ENCODE assay signal across 1 cellular context in the genomic region with DNA sequence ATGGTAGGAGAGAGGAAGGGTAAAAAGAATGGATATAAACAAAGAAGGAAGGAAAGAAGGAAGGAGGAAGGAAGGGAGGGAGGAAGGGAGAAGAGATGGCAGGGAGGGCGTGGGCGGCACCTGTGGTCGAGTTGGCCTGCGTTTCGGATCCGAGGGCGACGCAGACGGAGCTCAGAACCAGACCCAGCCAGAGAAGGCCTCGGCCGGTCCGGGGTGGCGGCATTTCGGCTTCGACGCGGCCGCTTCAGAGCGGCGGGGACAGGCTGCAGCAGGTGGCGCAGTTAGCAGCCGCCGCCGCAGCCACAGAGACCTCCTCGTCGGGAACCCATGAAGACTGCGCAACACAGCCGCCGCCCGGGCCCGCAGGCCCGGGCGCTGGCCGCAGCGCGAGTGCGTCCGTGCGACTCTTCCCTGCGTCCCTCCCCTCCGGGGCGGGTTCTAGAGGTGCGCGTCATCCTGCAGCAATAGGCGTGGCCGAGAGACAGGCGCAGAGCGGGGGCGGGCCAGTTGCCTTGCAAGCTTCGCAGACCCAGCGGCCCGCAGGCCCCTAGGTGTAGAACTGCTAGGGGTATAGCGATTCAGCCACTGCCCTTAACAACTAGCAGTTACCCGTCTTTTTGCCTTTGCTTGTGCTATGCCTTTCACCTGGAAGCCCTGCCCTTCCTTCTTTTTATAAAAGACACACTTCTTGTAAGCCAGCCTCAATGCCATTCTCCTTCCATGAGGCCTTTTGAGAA.
A peak's percentile ranks its signal among the peaks of the same experiment; 100 is the strongest.
TF ChIP-seq lines count a peak whose summit lies in the region.

A gene with protein sequence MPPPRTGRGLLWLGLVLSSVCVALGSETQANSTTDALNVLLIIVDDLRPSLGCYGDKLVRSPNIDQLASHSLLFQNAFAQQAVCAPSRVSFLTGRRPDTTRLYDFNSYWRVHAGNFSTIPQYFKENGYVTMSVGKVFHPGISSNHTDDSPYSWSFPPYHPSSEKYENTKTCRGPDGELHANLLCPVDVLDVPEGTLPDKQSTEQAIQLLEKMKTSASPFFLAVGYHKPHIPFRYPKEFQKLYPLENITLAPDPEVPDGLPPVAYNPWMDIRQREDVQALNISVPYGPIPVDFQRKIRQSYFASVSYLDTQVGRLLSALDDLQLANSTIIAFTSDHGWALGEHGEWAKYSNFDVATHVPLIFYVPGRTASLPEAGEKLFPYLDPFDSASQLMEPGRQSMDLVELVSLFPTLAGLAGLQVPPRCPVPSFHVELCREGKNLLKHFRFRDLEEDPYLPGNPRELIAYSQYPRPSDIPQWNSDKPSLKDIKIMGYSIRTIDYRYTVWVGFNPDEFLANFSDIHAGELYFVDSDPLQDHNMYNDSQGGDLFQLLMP (minus strand): TSS at position 392 of the 737 bp plus-strand sequence. CDS start 169 bp downstream, at position 223.

TF ChIP-seq in K562, 482 proteins besides CTCF, POLR2A, EP300 and RAD21 (continued from another document and continues in another):
- peak; percentile 41; the same call in 1 of the 2 replicates for TF ChIP-seq ZNF24 (IDR thresholded peaks at IDR 0.05)
- no peak for TF ChIP-seq POLR2AphosphoS2 (IDR thresholded peaks at IDR 0.05; ENCODE audit: low read length)
- TF ChIP-seq STAG1 (CRISPR knock-in tag; IDR thresholded peaks at IDR 0.05; ENCODE audit: borderline replicate concordance) = no peak
- no peak for TF ChIP-seq STAT5B (CRISPR knock-in tag; IDR thresholded peaks at IDR 0.05)
- peak; percentile 78 for TF ChIP-seq POLR2H (tag; IDR thresholded peaks at IDR 0.05; ENCODE audit: low read depth)
- peak; percentile 91 for TF ChIP-seq PHF8 (IDR thresholded peaks at IDR 0.05; ENCODE audit: borderline replicate concordance, low read length)
- TF ChIP-seq, protein P1, sequence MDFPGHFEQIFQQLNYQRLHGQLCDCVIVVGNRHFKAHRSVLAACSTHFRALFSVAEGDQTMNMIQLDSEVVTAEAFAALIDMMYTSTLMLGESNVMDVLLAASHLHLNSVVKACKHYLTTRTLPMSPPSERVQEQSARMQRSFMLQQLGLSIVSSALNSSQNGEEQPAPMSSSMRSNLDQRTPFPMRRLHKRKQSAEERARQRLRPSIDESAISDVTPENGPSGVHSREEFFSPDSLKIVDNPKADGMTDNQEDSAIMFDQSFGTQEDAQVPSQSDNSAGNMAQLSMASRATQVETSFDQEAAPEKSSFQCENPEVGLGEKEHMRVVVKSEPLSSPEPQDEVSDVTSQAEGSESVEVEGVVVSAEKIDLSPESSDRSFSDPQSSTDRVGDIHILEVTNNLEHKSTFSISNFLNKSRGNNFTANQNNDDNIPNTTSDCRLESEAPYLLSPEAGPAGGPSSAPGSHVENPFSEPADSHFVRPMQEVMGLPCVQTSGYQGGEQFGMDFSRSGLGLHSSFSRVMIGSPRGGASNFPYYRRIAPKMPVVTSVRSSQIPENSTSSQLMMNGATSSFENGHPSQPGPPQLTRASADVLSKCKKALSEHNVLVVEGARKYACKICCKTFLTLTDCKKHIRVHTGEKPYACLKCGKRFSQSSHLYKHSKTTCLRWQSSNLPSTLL (IDR thresholded peaks at IDR 0.05) = no peak
- TF ChIP-seq HNRNPUL1 (IDR thresholded peaks at IDR 0.05; ENCODE audit: low read length) = no peak
- TF ChIP-seq KAT7 (CRISPR knock-in tag; IDR thresholded peaks at IDR 0.05; ENCODE audit: borderline replicate concordance) = no peak
- TF ChIP-seq, protein P2, sequence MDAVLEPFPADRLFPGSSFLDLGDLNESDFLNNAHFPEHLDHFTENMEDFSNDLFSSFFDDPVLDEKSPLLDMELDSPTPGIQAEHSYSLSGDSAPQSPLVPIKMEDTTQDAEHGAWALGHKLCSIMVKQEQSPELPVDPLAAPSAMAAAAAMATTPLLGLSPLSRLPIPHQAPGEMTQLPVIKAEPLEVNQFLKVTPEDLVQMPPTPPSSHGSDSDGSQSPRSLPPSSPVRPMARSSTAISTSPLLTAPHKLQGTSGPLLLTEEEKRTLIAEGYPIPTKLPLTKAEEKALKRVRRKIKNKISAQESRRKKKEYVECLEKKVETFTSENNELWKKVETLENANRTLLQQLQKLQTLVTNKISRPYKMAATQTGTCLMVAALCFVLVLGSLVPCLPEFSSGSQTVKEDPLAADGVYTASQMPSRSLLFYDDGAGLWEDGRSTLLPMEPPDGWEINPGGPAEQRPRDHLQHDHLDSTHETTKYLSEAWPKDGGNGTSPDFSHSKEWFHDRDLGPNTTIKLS (IDR thresholded peaks at IDR 0.05; ENCODE audit: borderline replicate concordance, low read depth) = no peak
- TF ChIP-seq PURB (CRISPR knock-in tag; IDR thresholded peaks at IDR 0.05; ENCODE audit: low read depth) = no peak
- TF ChIP-seq CBFB (CRISPR knock-in tag; IDR thresholded peaks at IDR 0.05) = no peak
- TF ChIP-seq, protein P3, sequence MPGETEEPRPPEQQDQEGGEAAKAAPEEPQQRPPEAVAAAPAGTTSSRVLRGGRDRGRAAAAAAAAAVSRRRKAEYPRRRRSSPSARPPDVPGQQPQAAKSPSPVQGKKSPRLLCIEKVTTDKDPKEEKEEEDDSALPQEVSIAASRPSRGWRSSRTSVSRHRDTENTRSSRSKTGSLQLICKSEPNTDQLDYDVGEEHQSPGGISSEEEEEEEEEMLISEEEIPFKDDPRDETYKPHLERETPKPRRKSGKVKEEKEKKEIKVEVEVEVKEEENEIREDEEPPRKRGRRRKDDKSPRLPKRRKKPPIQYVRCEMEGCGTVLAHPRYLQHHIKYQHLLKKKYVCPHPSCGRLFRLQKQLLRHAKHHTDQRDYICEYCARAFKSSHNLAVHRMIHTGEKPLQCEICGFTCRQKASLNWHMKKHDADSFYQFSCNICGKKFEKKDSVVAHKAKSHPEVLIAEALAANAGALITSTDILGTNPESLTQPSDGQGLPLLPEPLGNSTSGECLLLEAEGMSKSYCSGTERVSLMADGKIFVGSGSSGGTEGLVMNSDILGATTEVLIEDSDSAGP (CRISPR knock-in tag; IDR thresholded peaks at IDR 0.05) = no peak
- TF ChIP-seq ZNF77 (CRISPR knock-in tag; IDR thresholded peaks at IDR 0.05) = no peak
- no peak for TF ChIP-seq ZNF830 (CRISPR knock-in tag; IDR thresholded peaks at IDR 0.05)
- no peak for TF ChIP-seq ZNF217 (CRISPR knock-in tag; IDR thresholded peaks at IDR 0.05)
- TF ChIP-seq, protein P4, sequence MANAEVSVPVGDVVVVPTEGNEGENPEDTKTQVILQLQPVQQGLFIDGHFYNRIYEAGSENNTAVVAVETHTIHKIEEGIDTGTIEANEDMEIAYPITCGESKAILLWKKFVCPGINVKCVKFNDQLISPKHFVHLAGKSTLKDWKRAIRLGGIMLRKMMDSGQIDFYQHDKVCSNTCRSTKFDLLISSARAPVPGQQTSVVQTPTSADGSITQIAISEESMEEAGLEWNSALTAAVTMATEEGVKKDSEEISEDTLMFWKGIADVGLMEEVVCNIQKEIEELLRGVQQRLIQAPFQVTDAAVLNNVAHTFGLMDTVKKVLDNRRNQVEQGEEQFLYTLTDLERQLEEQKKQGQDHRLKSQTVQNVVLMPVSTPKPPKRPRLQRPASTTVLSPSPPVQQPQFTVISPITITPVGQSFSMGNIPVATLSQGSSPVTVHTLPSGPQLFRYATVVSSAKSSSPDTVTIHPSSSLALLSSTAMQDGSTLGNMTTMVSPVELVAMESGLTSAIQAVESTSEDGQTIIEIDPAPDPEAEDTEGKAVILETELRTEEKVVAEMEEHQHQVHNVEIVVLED (CRISPR knock-in tag; IDR thresholded peaks at IDR 0.05) = peak; percentile 60
- no peak for TF ChIP-seq GTF2A2 (tag; IDR thresholded peaks at IDR 0.05)
- TF ChIP-seq STAT5A (IDR thresholded peaks at IDR 0.05; ENCODE audit: borderline replicate concordance, low read length) = no peak
- peak; percentile 49; the same call in 1 of the 2 replicates for TF ChIP-seq TAF7 (tag; IDR thresholded peaks at IDR 0.05)
- TF ChIP-seq ETS2 (tag; IDR thresholded peaks at IDR 0.05; ENCODE audit: borderline replicate concordance, poor library complexity, severe bottlenecking) = no peak
- peak; percentile 60 for TF ChIP-seq RB1 (IDR thresholded peaks at IDR 0.05; ENCODE audit: low read depth)
- no peak for TF ChIP-seq CHD4 (IDR thresholded peaks at IDR 0.05; ENCODE audit: insufficient read depth, insufficient replicate concordance, low read depth, low read length, poor library complexity, severe bottlenecking)
- TF ChIP-seq SP1 (CRISPR knock-in tag; IDR thresholded peaks at IDR 0.05) = peak; percentile 17; the same call in 1 of the 2 replicates
- no peak for TF ChIP-seq WHSC1 (IDR thresholded peaks at IDR 0.05; ENCODE audit: low read length)
- TF ChIP-seq EGR1 (conservative IDR thresholded peaks at IDR 0.05) = peak; percentile 83
- TF ChIP-seq CTBP1 (IDR thresholded peaks at IDR 0.05; ENCODE audit: borderline replicate concordance) = peak; percentile 41; the same call in 1 of the 2 replicates
- TF ChIP-seq MEF2A (IDR thresholded peaks at IDR 0.05; ENCODE audit: control insufficient read depth, low read depth, low read length) = no peak
- TF ChIP-seq TEAD4 (IDR thresholded peaks at IDR 0.05; ENCODE audit: low read length) = no peak
- TF ChIP-seq TEAD4 (CRISPR knock-in tag; IDR thresholded peaks at IDR 0.05; ENCODE audit: borderline replicate concordance) = no peak
- TF ChIP-seq POLR2AphosphoS5 (IDR thresholded peaks at IDR 0.05; ENCODE audit: control insufficient read depth, insufficient read depth, low read depth, low read length) = peak; percentile 60
- no peak for TF ChIP-seq MXI1 (IDR thresholded peaks at IDR 0.05; ENCODE audit: low read depth, low read length)
- no peak for TF ChIP-seq DNMT1 (IDR thresholded peaks at IDR 0.05)
- no peak for TF ChIP-seq U2AF1 (optimal IDR thresholded peaks at IDR 0.05; ENCODE audit: low read depth, low read length)
- TF ChIP-seq, protein P5, sequence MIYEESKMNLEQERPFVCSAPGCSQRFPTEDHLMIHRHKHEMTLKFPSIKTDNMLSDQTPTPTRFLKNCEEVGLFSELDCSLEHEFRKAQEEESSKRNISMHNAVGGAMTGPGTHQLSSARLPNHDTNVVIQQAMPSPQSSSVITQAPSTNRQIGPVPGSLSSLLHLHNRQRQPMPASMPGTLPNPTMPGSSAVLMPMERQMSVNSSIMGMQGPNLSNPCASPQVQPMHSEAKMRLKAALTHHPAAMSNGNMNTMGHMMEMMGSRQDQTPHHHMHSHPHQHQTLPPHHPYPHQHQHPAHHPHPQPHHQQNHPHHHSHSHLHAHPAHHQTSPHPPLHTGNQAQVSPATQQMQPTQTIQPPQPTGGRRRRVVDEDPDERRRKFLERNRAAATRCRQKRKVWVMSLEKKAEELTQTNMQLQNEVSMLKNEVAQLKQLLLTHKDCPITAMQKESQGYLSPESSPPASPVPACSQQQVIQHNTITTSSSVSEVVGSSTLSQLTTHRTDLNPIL (CRISPR knock-in tag; IDR thresholded peaks at IDR 0.05) = no peak
- no peak for TF ChIP-seq CEBPG (CRISPR knock-in tag; IDR thresholded peaks at IDR 0.05)
- TF ChIP-seq CEBPG (tag; conservative IDR thresholded peaks at IDR 0.05 in 1 of 2, IDR thresholded peaks at IDR 0.05 in 1 of 2) = 0 out of 4 replicates have a peak, but pooled peaks of 1 of the 2 experiments have one; percentile 23
- TF ChIP-seq KDM5B (IDR thresholded peaks at IDR 0.05; ENCODE audit: insufficient replicate concordance, low read depth, low read length) = peak; percentile 83
- TF ChIP-seq, protein P6, sequence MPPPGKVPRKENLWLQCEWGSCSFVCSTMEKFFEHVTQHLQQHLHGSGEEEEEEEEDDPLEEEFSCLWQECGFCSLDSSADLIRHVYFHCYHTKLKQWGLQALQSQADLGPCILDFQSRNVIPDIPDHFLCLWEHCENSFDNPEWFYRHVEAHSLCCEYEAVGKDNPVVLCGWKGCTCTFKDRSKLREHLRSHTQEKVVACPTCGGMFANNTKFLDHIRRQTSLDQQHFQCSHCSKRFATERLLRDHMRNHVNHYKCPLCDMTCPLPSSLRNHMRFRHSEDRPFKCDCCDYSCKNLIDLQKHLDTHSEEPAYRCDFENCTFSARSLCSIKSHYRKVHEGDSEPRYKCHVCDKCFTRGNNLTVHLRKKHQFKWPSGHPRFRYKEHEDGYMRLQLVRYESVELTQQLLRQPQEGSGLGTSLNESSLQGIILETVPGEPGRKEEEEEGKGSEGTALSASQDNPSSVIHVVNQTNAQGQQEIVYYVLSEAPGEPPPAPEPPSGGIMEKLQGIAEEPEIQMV (tag; conservative IDR thresholded peaks at IDR 0.05; ENCODE audit: low read depth) = no peak; the same call in 1 of the 2 replicates
- TF ChIP-seq BCOR (IDR thresholded peaks at IDR 0.05) = no peak
- TF ChIP-seq DDX20 (tag; IDR thresholded peaks at IDR 0.05; ENCODE audit: low read depth) = no peak
- TF ChIP-seq FOXP1 (CRISPR knock-in tag; IDR thresholded peaks at IDR 0.05) = no peak
- TF ChIP-seq, protein P7, sequence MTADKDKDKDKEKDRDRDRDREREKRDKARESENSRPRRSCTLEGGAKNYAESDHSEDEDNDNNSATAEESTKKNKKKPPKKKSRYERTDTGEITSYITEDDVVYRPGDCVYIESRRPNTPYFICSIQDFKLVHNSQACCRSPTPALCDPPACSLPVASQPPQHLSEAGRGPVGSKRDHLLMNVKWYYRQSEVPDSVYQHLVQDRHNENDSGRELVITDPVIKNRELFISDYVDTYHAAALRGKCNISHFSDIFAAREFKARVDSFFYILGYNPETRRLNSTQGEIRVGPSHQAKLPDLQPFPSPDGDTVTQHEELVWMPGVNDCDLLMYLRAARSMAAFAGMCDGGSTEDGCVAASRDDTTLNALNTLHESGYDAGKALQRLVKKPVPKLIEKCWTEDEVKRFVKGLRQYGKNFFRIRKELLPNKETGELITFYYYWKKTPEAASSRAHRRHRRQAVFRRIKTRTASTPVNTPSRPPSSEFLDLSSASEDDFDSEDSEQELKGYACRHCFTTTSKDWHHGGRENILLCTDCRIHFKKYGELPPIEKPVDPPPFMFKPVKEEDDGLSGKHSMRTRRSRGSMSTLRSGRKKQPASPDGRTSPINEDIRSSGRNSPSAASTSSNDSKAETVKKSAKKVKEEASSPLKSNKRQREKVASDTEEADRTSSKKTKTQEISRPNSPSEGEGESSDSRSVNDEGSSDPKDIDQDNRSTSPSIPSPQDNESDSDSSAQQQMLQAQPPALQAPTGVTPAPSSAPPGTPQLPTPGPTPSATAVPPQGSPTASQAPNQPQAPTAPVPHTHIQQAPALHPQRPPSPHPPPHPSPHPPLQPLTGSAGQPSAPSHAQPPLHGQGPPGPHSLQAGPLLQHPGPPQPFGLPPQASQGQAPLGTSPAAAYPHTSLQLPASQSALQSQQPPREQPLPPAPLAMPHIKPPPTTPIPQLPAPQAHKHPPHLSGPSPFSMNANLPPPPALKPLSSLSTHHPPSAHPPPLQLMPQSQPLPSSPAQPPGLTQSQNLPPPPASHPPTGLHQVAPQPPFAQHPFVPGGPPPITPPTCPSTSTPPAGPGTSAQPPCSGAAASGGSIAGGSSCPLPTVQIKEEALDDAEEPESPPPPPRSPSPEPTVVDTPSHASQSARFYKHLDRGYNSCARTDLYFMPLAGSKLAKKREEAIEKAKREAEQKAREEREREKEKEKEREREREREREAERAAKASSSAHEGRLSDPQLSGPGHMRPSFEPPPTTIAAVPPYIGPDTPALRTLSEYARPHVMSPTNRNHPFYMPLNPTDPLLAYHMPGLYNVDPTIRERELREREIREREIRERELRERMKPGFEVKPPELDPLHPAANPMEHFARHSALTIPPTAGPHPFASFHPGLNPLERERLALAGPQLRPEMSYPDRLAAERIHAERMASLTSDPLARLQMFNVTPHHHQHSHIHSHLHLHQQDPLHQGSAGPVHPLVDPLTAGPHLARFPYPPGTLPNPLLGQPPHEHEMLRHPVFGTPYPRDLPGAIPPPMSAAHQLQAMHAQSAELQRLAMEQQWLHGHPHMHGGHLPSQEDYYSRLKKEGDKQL (CRISPR knock-in tag; IDR thresholded peaks at IDR 0.05; ENCODE audit: borderline replicate concordance) = no peak
- no peak for TF ChIP-seq FOXJ3 (CRISPR knock-in tag; IDR thresholded peaks at IDR 0.05)
- TF ChIP-seq BRCA1 (IDR thresholded peaks at IDR 0.05) = no peak
- no peak for TF ChIP-seq BRCA1 (CRISPR knock-in tag; IDR thresholded peaks at IDR 0.05)
- TF ChIP-seq TCF3 (CRISPR knock-in tag; IDR thresholded peaks at IDR 0.05) = no peak
- TF ChIP-seq CAMTA2 (CRISPR knock-in tag; conservative IDR thresholded peaks at IDR 0.05) = no peak
- no peak for TF ChIP-seq GABPA (tag; conservative IDR thresholded peaks at IDR 0.05; ENCODE audit: low read depth)
- TF ChIP-seq HMG20B (CRISPR knock-in tag; IDR thresholded peaks at IDR 0.05) = no peak
- no peak for TF ChIP-seq KLF10 (CRISPR knock-in tag; IDR thresholded peaks at IDR 0.05)
